Comparison of ENCODE assay signal across 16 cellular contexts in genomic region chr4:16843831-16844508, GRCh38. TPM values are rescaled to one million over a fixed set of nuclear protein-coding genes. Genes with fewer than 3 reads are reported as not detected.
DNase-seq lines count a peak whose midpoint lies in the region; ATAC-seq and TF ChIP-seq lines count a peak whose summit lies in the region.
"Had no signal": no experiment of that assay in that cellular context is flagged by ENCODE, and none has a peak within 500 bp of the region (broad histone marks: within the 10 kb centered on the region; RNA-seq: fewer than 3 reads in every experiment).

No MANE protein-coding gene starts in this region.

- 79% methylated on average over 5 to 6 of the region's 6 CpGs for WGBS in transverse colon (ENCODE audit: low coverage in 1 of 2), 2 donors

- no peak for TF ChIP-seq EP300 in transverse colon (IDR thresholded peaks at IDR 0.05; ENCODE audit: low read depth)

- no peaks in the 10 kb centered on the region for H3K27me3 Mint-ChIP-seq in stimulated activated memory B cell treated with anti-CD40 and anti-IgM and Interleukin-4, amounts not matched to agents 10 μg/mL and 1 μg/mL and 100 μg/mL, for 72 hours
- peaks cover 6% of the 10 kb centered on the region for H3K27me3 Mint-ChIP-seq in Caco-2 (ENCODE audit: insufficient read depth, unreplicated experiment)
- H3K27me3 Mint-ChIP-seq: activated CD4-positive, alpha-beta T cell treated with anti-CD3 and anti-CD28 coated beads, Interleukin-2, amount 10 ng/mL, durations not matched to agents 7 days and 5 days had no signal

- H3K27ac ChIP-seq in AG04450 (ENCODE audit: low read depth, low read length) = no peak overlapping the region
- peak overlapping the region in 1 of 4 donors; percentile 40 for H3K27ac ChIP-seq in transverse colon
- H3K27ac ChIP-seq: SJSA1, suprapubic skin had no signal

- POLR2A ChIA-PET in AG04450 (lab: Yijun Ruan, JAX) (interaction anchor here (0.5 to 1.1 kb wide), 5 partner anchors 14 to 487 kb away, joined by 3 to 13 read pairs (median 4); no protein-coding TSS in a partner anchor), Caco-2 (lab: Charles Lee) (no interaction called here)

- ATAC-seq in stimulated activated memory B cell treated with anti-CD40 and anti-IgM and Interleukin-4, amounts not matched to agents 10 μg/mL and 1 μg/mL and 100 μg/mL, for 72 hours = no peak
- no peak for ATAC-seq in HG03460 (IDR thresholded peaks at IDR 0.05; ENCODE audit: unreplicated experiment)

- no peaks in the 10 kb centered on the region for H3K36me3 ChIP-seq in Caco-2 (ENCODE audit: control insufficient read depth, insufficient read depth, low read length)
- no peaks in the 10 kb centered on the region for H3K36me3 ChIP-seq in transverse colon
- H3K36me3 ChIP-seq: SJSA1, suprapubic skin had no signal

- peaks cover 2% of the 10 kb centered on the region for H3K9me3 Mint-ChIP-seq in stimulated activated memory B cell treated with anti-CD40 and anti-IgM and Interleukin-4, amounts not matched to agents 10 μg/mL and 1 μg/mL and 100 μg/mL, for 72 hours
- H3K9me3 Mint-ChIP-seq in Caco-2 (ENCODE audit: unreplicated experiment) = no peaks in the 10 kb centered on the region
- H3K9me3 Mint-ChIP-seq: activated CD4-positive, alpha-beta T cell treated with anti-CD3 and anti-CD28 coated beads, Interleukin-2, amount 10 ng/mL, durations not matched to agents 7 days and 5 days had no signal

- TF ChIP-seq POLR2A in transverse colon (IDR thresholded peaks at IDR 0.05) = no peak

- in situ Hi-C loops in astrocyte of the cerebellum (cut with HindIII; ENCODE audit: low sequenced_read_pairs) (no loop called here), transverse colon (cut with MboI; ENCODE audit: low pct_ligation_motif_present in 1 of 4, low pct_unique_long_range_greater_than_20kb in 1 of 4, low sequenced_read_pairs in 3 of 4) (no loop called here)

- H3K27ac Mint-ChIP-seq in stimulated activated memory B cell treated with anti-CD40 and anti-IgM and Interleukin-4, amounts not matched to agents 10 μg/mL and 1 μg/mL and 100 μg/mL, for 72 hours = no peak overlapping the region
- H3K27ac Mint-ChIP-seq in Caco-2 (ENCODE audit: unreplicated experiment) = no peak overlapping the region
- H3K27ac Mint-ChIP-seq: activated CD4-positive, alpha-beta T cell treated with anti-CD3 and anti-CD28 coated beads, Interleukin-2, amount 10 ng/mL, durations not matched to agents 7 days and 5 days had no signal

- no peaks in the 10 kb centered on the region for H3K4me1 Mint-ChIP-seq in stimulated activated memory B cell treated with anti-CD40 and anti-IgM and Interleukin-4, amounts not matched to agents 10 μg/mL and 1 μg/mL and 100 μg/mL, for 72 hours
- H3K4me1 Mint-ChIP-seq in Caco-2 (ENCODE audit: low read depth, unreplicated experiment) = peaks cover 6% of the 10 kb centered on the region
- H3K4me1 Mint-ChIP-seq: activated CD4-positive, alpha-beta T cell treated with anti-CD3 and anti-CD28 coated beads, Interleukin-2, amount 10 ng/mL, durations not matched to agents 7 days and 5 days had no signal

- TF ChIP-seq CTCF in AG04450 (IDR thresholded peaks at IDR 0.05; ENCODE audit: low read depth, low read length) (no peak), HFF-Myc (IDR thresholded peaks at IDR 0.05; ENCODE audit: low read depth, low read length, missing control alignments) (no peak), astrocyte of the cerebellum (IDR thresholded peaks at IDR 0.05; ENCODE audit: low read depth, low read length, missing control alignments) (no peak), Caco-2 (IDR thresholded peaks at IDR 0.05; ENCODE audit: insufficient read depth in 1 of 2, low read depth in 1 of 2, low read length in 1 of 2, severe bottlenecking in 1 of 2, unreplicated experiment in 1 of 2) (no peak), transverse colon (IDR thresholded peaks at IDR 0.05) (no peak)

- H3K4me3 Mint-ChIP-seq in stimulated activated memory B cell treated with anti-CD40 and anti-IgM and Interleukin-4, amounts not matched to agents 10 μg/mL and 1 μg/mL and 100 μg/mL, for 72 hours = no peak overlapping the region
- no peak overlapping the region for H3K4me3 Mint-ChIP-seq in Caco-2 (ENCODE audit: unreplicated experiment)
- H3K4me3 Mint-ChIP-seq: activated CD4-positive, alpha-beta T cell treated with anti-CD3 and anti-CD28 coated beads, Interleukin-2, amount 10 ng/mL, durations not matched to agents 7 days and 5 days had no signal

- CTCF ChIA-PET in AG04450 (lab: Charles Lee) (interaction anchor here (0.6 kb wide), 3 partner anchors 433 to 1261 kb away, joined by 3 to 5 read pairs (median 4); no protein-coding TSS in a partner anchor), Caco-2 (lab: Charles Lee) (interaction anchor here (0.6 kb wide), 1 partner anchor 494 kb away, joined by 3 read pairs; no protein-coding TSS in a partner anchor)

- H3K4me1 ChIP-seq in Caco-2 (no peaks in the 10 kb centered on the region), transverse colon (peaks cover 0 to 8% (median 2%) of the 10 kb centered on the region in 4 donors)

- no peaks in the 10 kb centered on the region for H3K27me3 ChIP-seq in AG04450 (ENCODE audit: control insufficient read depth, insufficient read depth, low read length)
- H3K27me3 ChIP-seq in Caco-2 (replicated peaks; ENCODE audit: control insufficient read depth, insufficient read depth, low read length) = no peaks in the 10 kb centered on the region
- no peaks in the 10 kb centered on the region for H3K27me3 ChIP-seq in transverse colon
- H3K27me3 ChIP-seq: SJSA1, suprapubic skin had no signal

- no peaks in the 10 kb centered on the region for H3K36me3 Mint-ChIP-seq in stimulated activated memory B cell treated with anti-CD40 and anti-IgM and Interleukin-4, amounts not matched to agents 10 μg/mL and 1 μg/mL and 100 μg/mL, for 72 hours
- no peaks in the 10 kb centered on the region for H3K36me3 Mint-ChIP-seq in Caco-2 (ENCODE audit: insufficient read depth, unreplicated experiment)

- H3K4me3 ChIP-seq in AG04450 (ENCODE audit: low read depth, low read length) (no peak overlapping the region), HFF-Myc (replicated peaks; ENCODE audit: low read depth, low read length) (no peak overlapping the region), astrocyte of the cerebellum (ENCODE audit: low read depth, low read length) (no peak overlapping the region), Caco-2 (ENCODE audit: low read depth, low read length) (no peak overlapping the region), transverse colon (no peak overlapping the region)
- H3K4me3 ChIP-seq: SJSA1, suprapubic skin had no signal

- intact Hi-C loops in Caco-2 (cut with micrococcal nuclease; ENCODE audit: unreplicated experiment) (no loop called here), transverse colon (cut with DNase I; ENCODE audit: low total_unique reads) (no loop called here)

- DNase-seq in AG04450 (ENCODE audit: low read depth, low spot score) (peak; percentile 91), HFF-Myc (ENCODE audit: extremely low read depth, low read depth) (peak; percentile 92), astrocyte of the cerebellum (ENCODE audit: low read depth) (peak; percentile 11), iPS-NIHi7 (ENCODE audit: extremely low spot score) (peak; percentile 33), Caco-2 (no peak), transverse colon (no peak)
- DNase-seq: activated CD4-positive, alpha-beta T cell treated with anti-CD3 and anti-CD28 coated beads, Interleukin-2, amount 10 ng/mL, durations not matched to agents 7 days and 5 days; activated effector memory CD4-positive, alpha-beta T cell treated with anti-CD3 and anti-CD28 coated beads, Interleukin-2, amount 50 U/mL, for 16 hours; cerebellar nuclear complex; GF-D8; NCI-H510A treated with DMSO at 0.1 percent for 48 hours had no signal

- BruUV-seq in Caco-2 (replicated peaks; lab: Mats Ljungman, UMichigan) = no TSS peak

- H3K9me3 ChIP-seq in AG04450 (ENCODE audit: control insufficient read depth, insufficient read depth, low read length) = no peaks in the 10 kb centered on the region
- H3K9me3 ChIP-seq in Caco-2 = no peaks in the 10 kb centered on the region
- no peaks in the 10 kb centered on the region for H3K9me3 ChIP-seq in transverse colon
- H3K9me3 ChIP-seq: SJSA1, suprapubic skin had no signal

RNA-seq across cellular contexts. Expression of gene LDB2, which starts 54.5 kb away (rescaled TPM):
- 180 and 202 TPM in 2 replicates for polyA plus RNA-seq in AG04450 (2011; rRNA removed)
- 516 and 556 TPM in 2 replicates for polyA minus RNA-seq in AG04450 (2011; rRNA and poly(A)+ RNA removed)
- total RNA-seq in Caco-2 (2022) (not detected in 2 replicates), transverse colon (10 to 100 TPM in 1 of 4 donors, 1 to 10 TPM in 3; 7.0 to 46.6 (median 8.9) TPM)
- total RNA-seq: activated CD4-positive, alpha-beta T cell treated with anti-CD3 and anti-CD28 coated beads, Interleukin-2, amount 10 ng/mL, durations not matched to agents 7 days and 5 days; LHCN-M2 had no signal

Comparison
In these comparisons a context has a peak if more than half of its experiments do, and no peak if none do; other contexts are left out.
1. DNase-seq: peak in AG04450 (single experiment), HFF-Myc (single experiment), astrocyte of the cerebellum (single experiment) and iPS-NIHi7 (single experiment); none in Caco-2 (0 of 2) and transverse colon (single experiment).